30 cellular contexts compared by ENCODE assay signal in genomic region chr17:20299013-20299412, GRCh38.
"Had no signal": no experiment of that assay in that cellular context is flagged by ENCODE, and none has a peak within 500 bp of the region (broad histone marks: within the 10 kb centered on the region; RNA-seq: fewer than 3 reads in every experiment).

No MANE protein-coding gene starts in this region.

- H3K4me3 ChIP-seq: body of pancreas, heart left ventricle had no signal

- ATAC-seq: activated naive CD4-positive, alpha-beta T cell treated with anti-CD3 and anti-CD28 coated beads, Interleukin-2, amount 50 U/mL, for 72 hours; activated T-cell treated with anti-CD3 and anti-CD28 coated beads, Interleukin-2, amount 50 U/mL, for 72 hours; body of pancreas; heart left ventricle; WTC11 had no signal

- FAIRE-seq: colon, endometrium, endothelial cell of umbilical vein, frontal cortex, TTC549 had no signal

- H3K4me1 ChIP-seq: body of pancreas had no signal

- H3K9me3 ChIP-seq: body of pancreas, heart left ventricle had no signal

- H3K36me3 Mint-ChIP-seq: activated naive CD4-positive, alpha-beta T cell treated with anti-CD3 and anti-CD28 coated beads, Interleukin-2, amount 10 ng/mL, durations not matched to agents 7 days and 5 days had no signal

- H3K9me3 Mint-ChIP-seq: activated CD4-positive, alpha-beta memory T cell treated with anti-CD3 and anti-CD28 coated beads, Interleukin-2, amount 10 ng/mL, durations not matched to agents 7 days and 5 days; activated T-cell treated with anti-CD3 and anti-CD28 coated beads, Interleukin-2, amount 50 U/mL, for 24 hours had no signal

- DNase-seq: activated CD4-positive, alpha-beta memory T cell treated with anti-CD3 and anti-CD28 coated beads, Interleukin-2, amount 10 ng/mL, durations not matched to agents 7 days and 5 days; activated CD4-positive, alpha-beta T cell treated with anti-CD3 and anti-CD28 coated beads for 1 hour; activated CD4-positive, alpha-beta T cell treated with anti-CD3 and anti-CD28 coated beads for 4 hours; activated CD4-positive, alpha-beta T cell treated with anti-CD3 and anti-CD28 coated beads, Interleukin-2, amount 10 ng/mL, durations not matched to agents 7 days and 5 days; activated CD4-positive, alpha-beta T cell treated with anti-CD3 and anti-CD28 coated beads, Interleukin-2, amount 50 U/mL, for 4 hours; activated CD8-positive, alpha-beta memory T cell treated with anti-CD3 and anti-CD28 coated beads, Interleukin-2, amount 50 U/mL, for 48 hours; activated gamma-delta T cell; activated naive CD4-positive, alpha-beta T cell; activated naive CD4-positive, alpha-beta T cell treated with anti-CD3 and anti-CD28 coated beads, Interleukin-2, amount 10 ng/mL, durations not matched to agents 7 days and 5 days; activated naive CD8-positive, alpha-beta T cell treated with anti-CD3 and anti-CD28 coated beads, Interleukin-2, amount 10 ng/mL, durations not matched to agents 7 days and 5 days; activated T-cell treated with anti-CD3 and anti-CD28 coated beads for 4 hours; activated T-cell treated with anti-CD3 and anti-CD28 coated beads, Interleukin-2, amount 50 U/mL, for 24 hours; activated T-cell treated with anti-CD3 and anti-CD28 coated beads, Interleukin-2, amount 50 U/mL, for 72 hours; body of pancreas; caudate nucleus; cortex of kidney; dermis blood vessel endothelial cell; effector CD8-positive, alpha-beta T cell; foreskin fibroblast; heart left ventricle; T-helper 2 cell had no signal

- H3K4me1 Mint-ChIP-seq: activated CD4-positive, alpha-beta memory T cell treated with anti-CD3 and anti-CD28 coated beads, Interleukin-2, amount 10 ng/mL, durations not matched to agents 7 days and 5 days; activated CD4-positive, alpha-beta T cell treated with anti-CD3 and anti-CD28 coated beads, Interleukin-2, amount 10 ng/mL, durations not matched to agents 7 days and 5 days; activated naive CD4-positive, alpha-beta T cell treated with anti-CD3 and anti-CD28 coated beads, Interleukin-2, amount 10 ng/mL, durations not matched to agents 7 days and 5 days; WTC11 had no signal

- H3K4me3 Mint-ChIP-seq: activated CD4-positive, alpha-beta memory T cell treated with anti-CD3 and anti-CD28 coated beads, Interleukin-2, amount 10 ng/mL, durations not matched to agents 7 days and 5 days; activated CD4-positive, alpha-beta T cell treated with anti-CD3 and anti-CD28 coated beads, Interleukin-2, amount 10 ng/mL, durations not matched to agents 7 days and 5 days; activated naive CD4-positive, alpha-beta T cell treated with anti-CD3 and anti-CD28 coated beads, Interleukin-2, amount 10 ng/mL, durations not matched to agents 7 days and 5 days; activated naive CD8-positive, alpha-beta T cell treated with anti-CD3 and anti-CD28 coated beads, Interleukin-2, amount 10 ng/mL, durations not matched to agents 7 days and 5 days; activated T-cell treated with anti-CD3 and anti-CD28 coated beads, Interleukin-2, amount 50 U/mL, for 24 hours; activated T-cell treated with anti-CD3 and anti-CD28 coated beads, Interleukin-2, amount 50 U/mL, for 72 hours; WTC11 had no signal

- H3K27me3 ChIP-seq: body of pancreas, heart left ventricle had no signal

- H3K27ac ChIP-seq: body of pancreas, epithelial cell of prostate, VCaP had no signal

- H3K27ac Mint-ChIP-seq: activated CD4-positive, alpha-beta memory T cell treated with anti-CD3 and anti-CD28 coated beads, Interleukin-2, amount 10 ng/mL, durations not matched to agents 7 days and 5 days; activated CD4-positive, alpha-beta T cell treated with anti-CD3 and anti-CD28 coated beads, Interleukin-2, amount 10 ng/mL, durations not matched to agents 7 days and 5 days; activated naive CD8-positive, alpha-beta T cell treated with anti-CD3 and anti-CD28 coated beads, Interleukin-2, amount 10 ng/mL, durations not matched to agents 7 days and 5 days; activated T-cell treated with anti-CD3 and anti-CD28 coated beads, Interleukin-2, amount 50 U/mL, for 24 hours had no signal
